ENCODE assay signal across 8 cellular contexts in genomic region chr1:228691926-228692325, GRCh38. TPM values are rescaled to one million over a fixed set of nuclear protein-coding genes. Genes with fewer than 3 reads are reported as not detected.
DNase-seq lines count a peak whose midpoint lies in the region; ATAC-seq and TF ChIP-seq lines count a peak whose summit lies in the region.

No MANE protein-coding gene starts in this region.

- no peak overlapping the region for H3K4me3 Mint-ChIP-seq in activated T-helper 1 cell treated with anti-CD3 and anti-CD28 coated beads, Interleukin-12 subunit alpha, Interleukin-12 subunit beta, Interleukin-2, Interleukin-4 antibody, amounts not matched to agents 30 ng/mL and 10 ng/mL and 1 ng/mL, durations not matched to agents 14 hours and 24 hours and 36 hours

- DNase-seq in Right ventricle myocardium superior (no peak), right cardiac atrium (no peak), NCI-H146 (lab: John Stamatoyannopoulos, UW) (peak; percentile 37), left ventricle myocardium superior (no peak), stomach (peak; percentile 32), germinal center (ENCODE audit: low spot score) (no peak)
- DNase-seq in activated T-helper 1 cell treated with anti-CD3 and anti-CD28 coated beads, Interleukin-12 subunit alpha, Interleukin-12 subunit beta, Interleukin-2, Interleukin-4 antibody, amounts not matched to agents 30 ng/mL and 10 ng/mL and 1 ng/mL, durations not matched to agents 14 hours and 24 hours and 36 hours (ENCODE audit: low spot score), result no peak

- 29% methylated on average over 1 of the region's 1 CpG for WGBS in right cardiac atrium
- 8 to 18% (median 9%) methylated on average over 1 of the region's 1 CpG for WGBS in stomach, 5 donors

- H3K4me1 ChIP-seq in right cardiac atrium (ENCODE audit: control insufficient read depth, insufficient read depth, low read length), result no peaks in the 10 kb centered on the region
- H3K4me1 ChIP-seq in stomach, result peaks cover 0 to 16% (median 6%) of the 10 kb centered on the region in 4 donors

- ATAC-seq in Right ventricle myocardium superior (ENCODE audit: poor library complexity) (peak; percentile 69), right cardiac atrium (no peak), left ventricle myocardium superior (peak; percentile 51)

- peaks cover 2% of the 10 kb centered on the region for H3K27me3 Mint-ChIP-seq in activated T-helper 1 cell treated with anti-CD3 and anti-CD28 coated beads, Interleukin-12 subunit alpha, Interleukin-12 subunit beta, Interleukin-2, Interleukin-4 antibody, amounts not matched to agents 30 ng/mL and 10 ng/mL and 1 ng/mL, durations not matched to agents 14 hours and 24 hours and 36 hours (ENCODE audit: insufficient read depth)

- H3K9ac ChIP-seq in SU-DHL-6 (ENCODE audit: low read length), result no peak overlapping the region

- TF ChIP-seq CTCF in SU-DHL-6 (IDR thresholded peaks at IDR 0.05; ENCODE audit: insufficient read depth, low read length, poor library complexity, severe bottlenecking) (peak; percentile 27), stomach (IDR thresholded peaks at IDR 0.05) (peak in 5 of 7 experiments; percentile 19 to 59 (median 37))

- TF ChIP-seq EP300 in stomach (IDR thresholded peaks at IDR 0.05), result no peak

- H3K4me3 ChIP-seq in right cardiac atrium (ENCODE audit: low read length) (no peak overlapping the region), SU-DHL-6 (ENCODE audit: insufficient read depth, low read length, poor library complexity, severe bottlenecking) (no peak overlapping the region), stomach (no peak overlapping the region)

- no peaks in the 10 kb centered on the region for H3F3A ChIP-seq in SU-DHL-6 (ENCODE audit: insufficient read depth)

- no peaks in the 10 kb centered on the region for H3K9me3 Mint-ChIP-seq in activated T-helper 1 cell treated with anti-CD3 and anti-CD28 coated beads, Interleukin-12 subunit alpha, Interleukin-12 subunit beta, Interleukin-2, Interleukin-4 antibody, amounts not matched to agents 30 ng/mL and 10 ng/mL and 1 ng/mL, durations not matched to agents 14 hours and 24 hours and 36 hours

- intact Hi-C loops in Right ventricle myocardium superior (cut with DNase I), result loop anchor here (5.0 kb wide), 1 partner anchor 465 kb away; no protein-coding TSS in a partner anchor
- intact Hi-C loops in right cardiac atrium (cut with DNase I), result no loop called here
- intact Hi-C loops in left ventricle myocardium superior (cut with micrococcal nuclease), result no loop called here
- intact Hi-C loops in stomach (cut with DNase I; ENCODE audit: low total_unique reads), result no loop called here
- intact Hi-C loops in activated T-helper 1 cell treated with anti-CD3 and anti-CD28 coated beads, Interleukin-12 subunit alpha, Interleukin-12 subunit beta, Interleukin-2, Interleukin-4 antibody, amounts not matched to agents 30 ng/mL and 10 ng/mL and 1 ng/mL, durations not matched to agents 14 hours and 24 hours and 36 hours (cut with micrococcal nuclease), result loop anchor here (1.0 to 2.0 kb wide), 2 partner anchors 199 to 535 kb away; no protein-coding TSS in a partner anchor

- H3K9me3 ChIP-seq in right cardiac atrium (ENCODE audit: control insufficient read depth, low read length) (no peaks in the 10 kb centered on the region), SU-DHL-6 (ENCODE audit: insufficient read depth, low read length) (no peaks in the 10 kb centered on the region), stomach (no peaks in the 10 kb centered on the region)

- H3K9me2 ChIP-seq in SU-DHL-6 (replicated peaks; ENCODE audit: insufficient read depth, low read length), result no peaks in the 10 kb centered on the region

- no peaks in the 10 kb centered on the region for H3K79me2 ChIP-seq in SU-DHL-6 (ENCODE audit: insufficient read depth, low read length)

- no peak overlapping the region for H3K4me2 ChIP-seq in SU-DHL-6 (ENCODE audit: low read depth, low read length, poor library complexity, severe bottlenecking)

- no peaks in the 10 kb centered on the region for H3K36me3 Mint-ChIP-seq in activated T-helper 1 cell treated with anti-CD3 and anti-CD28 coated beads, Interleukin-12 subunit alpha, Interleukin-12 subunit beta, Interleukin-2, Interleukin-4 antibody, amounts not matched to agents 30 ng/mL and 10 ng/mL and 1 ng/mL, durations not matched to agents 14 hours and 24 hours and 36 hours (ENCODE audit: low read depth)

- TF ChIP-seq POLR2A in stomach (IDR thresholded peaks at IDR 0.05), result no peak

- H3K36me3 ChIP-seq in SU-DHL-6 (ENCODE audit: low read length) (no peaks in the 10 kb centered on the region), stomach (no peaks in the 10 kb centered on the region)

- H3K27me3 ChIP-seq in right cardiac atrium (ENCODE audit: control insufficient read depth, insufficient read depth), result no peaks in the 10 kb centered on the region
- H3K27me3 ChIP-seq in SU-DHL-6 (ENCODE audit: low read length), result no peaks in the 10 kb centered on the region
- no peaks in the 10 kb centered on the region for H3K27me3 ChIP-seq in stomach

- H3K27ac ChIP-seq in right cardiac atrium (ENCODE audit: low read length) (no peak overlapping the region), SU-DHL-6 (ENCODE audit: low read depth, low read length) (no peak overlapping the region), stomach (peak overlapping the region in 1 of 5 donors; percentile 29)

- H4K20me1 ChIP-seq in SU-DHL-6 (ENCODE audit: low read depth, low read length), result no peaks in the 10 kb centered on the region

- no peak overlapping the region for H3K27ac Mint-ChIP-seq in activated T-helper 1 cell treated with anti-CD3 and anti-CD28 coated beads, Interleukin-12 subunit alpha, Interleukin-12 subunit beta, Interleukin-2, Interleukin-4 antibody, amounts not matched to agents 30 ng/mL and 10 ng/mL and 1 ng/mL, durations not matched to agents 14 hours and 24 hours and 36 hours

- H3K4me1 Mint-ChIP-seq in activated T-helper 1 cell treated with anti-CD3 and anti-CD28 coated beads, Interleukin-12 subunit alpha, Interleukin-12 subunit beta, Interleukin-2, Interleukin-4 antibody, amounts not matched to agents 30 ng/mL and 10 ng/mL and 1 ng/mL, durations not matched to agents 14 hours and 24 hours and 36 hours (ENCODE audit: low read depth), result no peaks in the 10 kb centered on the region

- no peak overlapping the region for H2AFZ ChIP-seq in SU-DHL-6 (ENCODE audit: low read depth, low read length, severe bottlenecking)

RNA-seq across cellular contexts. Expression of gene RHOU, which starts 43.4 kb away (rescaled TPM):
- total RNA-seq in Right ventricle myocardium superior, result 4.2 TPM
- total RNA-seq in right cardiac atrium, result 10 to 100 TPM in 3 of 4 donors, 1 to 10 TPM in 1; 8.1 to 15.1 (median 12.6) TPM
- 5.2 TPM for polyA plus RNA-seq in right cardiac atrium
- 4.4 TPM for total RNA-seq in left ventricle myocardium superior
- total RNA-seq in stomach, result 10 to 100 TPM in 4 of 5 donors, 1 to 10 TPM in 1; 1.2 to 75.5 (median 30.0) TPM
- polyA plus RNA-seq in stomach, result 10 to 100 TPM; 15.5 to 35.6 (median 16.9) TPM
- total RNA-seq in activated T-helper 1 cell treated with anti-CD3 and anti-CD28 coated beads, Interleukin-12 subunit alpha, Interleukin-12 subunit beta, Interleukin-2, Interleukin-4 antibody, amounts not matched to agents 30 ng/mL and 10 ng/mL and 1 ng/mL, durations not matched to agents 14 hours and 24 hours and 36 hours, result 0.49 and 0.69 TPM in 2 replicates

Comparison
In these comparisons a context has a peak if more than half of its experiments do, and no peak if none do; other contexts are left out.
1. ATAC-seq: peak in Right ventricle myocardium superior (single experiment) and left ventricle myocardium superior (single experiment); none in right cardiac atrium (0 of 2).
2. intact Hi-C loops: an anchor here in Right ventricle myocardium superior (5.0 kb wide) and activated T-helper 1 cell treated with anti-CD3 and anti-CD28 coated beads, Interleukin-12 subunit alpha, Interleukin-12 subunit beta, Interleukin-2, Interleukin-4 antibody, amounts not matched to agents 30 ng/mL and 10 ng/mL and 1 ng/mL, durations not matched to agents 14 hours and 24 hours and 36 hours (1.0 to 2.0 kb wide); none called in right cardiac atrium, left ventricle myocardium superior and stomach.
3. DNase-seq: peak in NCI-H146 (single experiment) and stomach (single experiment); none in Right ventricle myocardium superior (single experiment), right cardiac atrium (0 of 3), left ventricle myocardium superior (single experiment), activated T-helper 1 cell treated with anti-CD3 and anti-CD28 coated beads, Interleukin-12 subunit alpha, Interleukin-12 subunit beta, Interleukin-2, Interleukin-4 antibody, amounts not matched to agents 30 ng/mL and 10 ng/mL and 1 ng/mL, durations not matched to agents 14 hours and 24 hours and 36 hours (single experiment) and germinal center (single experiment).